ENCODE assay signal across 1 cellular context in the genomic region with DNA sequence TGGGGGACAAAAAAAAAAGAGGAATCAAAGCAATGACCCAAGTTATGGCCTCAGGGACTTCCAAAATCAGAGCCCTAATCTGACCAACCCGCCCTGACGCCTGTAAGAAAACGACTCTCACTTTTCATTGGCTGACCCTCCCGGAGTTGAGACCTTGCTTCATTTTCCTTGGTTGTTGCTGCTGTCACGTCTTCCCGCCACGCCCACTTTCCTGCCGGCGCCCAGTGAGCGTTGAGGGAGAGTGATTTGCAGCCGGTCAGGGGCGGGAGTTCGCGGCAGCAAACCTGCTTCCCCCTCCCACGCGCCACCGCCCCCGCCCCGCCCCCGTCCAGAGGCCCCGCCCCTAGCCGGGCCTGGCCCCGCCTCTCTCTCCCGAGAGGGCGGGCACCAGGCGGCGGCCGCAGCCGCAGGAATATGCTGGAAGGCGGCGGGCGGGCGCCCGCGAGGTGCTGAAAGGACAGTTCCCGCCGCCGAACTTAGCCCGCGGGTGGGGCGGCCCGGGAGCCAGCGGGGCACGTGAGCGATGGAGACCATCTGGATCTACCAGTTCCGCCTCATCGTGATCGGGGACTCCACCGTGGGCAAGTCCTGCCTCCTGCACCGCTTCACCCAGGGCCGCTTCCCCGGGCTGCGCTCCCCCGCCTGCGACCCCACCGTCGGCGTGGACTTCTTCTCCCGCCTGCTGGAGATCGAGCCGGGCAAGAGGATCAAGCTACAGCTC.
A peak's percentile ranks its signal among the peaks of the same experiment; 100 is the strongest.
TF ChIP-seq lines count a peak whose summit lies in the region.

A gene with protein sequence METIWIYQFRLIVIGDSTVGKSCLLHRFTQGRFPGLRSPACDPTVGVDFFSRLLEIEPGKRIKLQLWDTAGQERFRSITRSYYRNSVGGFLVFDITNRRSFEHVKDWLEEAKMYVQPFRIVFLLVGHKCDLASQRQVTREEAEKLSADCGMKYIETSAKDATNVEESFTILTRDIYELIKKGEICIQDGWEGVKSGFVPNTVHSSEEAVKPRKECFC (plus strand): TSS at position 403 of the 721 bp plus-strand sequence. CDS start 121 bp downstream, at position 524.

TF ChIP-seq in K562, 482 proteins besides CTCF, POLR2A, EP300 and RAD21 (continued from another document):
- TF ChIP-seq, protein P1, sequence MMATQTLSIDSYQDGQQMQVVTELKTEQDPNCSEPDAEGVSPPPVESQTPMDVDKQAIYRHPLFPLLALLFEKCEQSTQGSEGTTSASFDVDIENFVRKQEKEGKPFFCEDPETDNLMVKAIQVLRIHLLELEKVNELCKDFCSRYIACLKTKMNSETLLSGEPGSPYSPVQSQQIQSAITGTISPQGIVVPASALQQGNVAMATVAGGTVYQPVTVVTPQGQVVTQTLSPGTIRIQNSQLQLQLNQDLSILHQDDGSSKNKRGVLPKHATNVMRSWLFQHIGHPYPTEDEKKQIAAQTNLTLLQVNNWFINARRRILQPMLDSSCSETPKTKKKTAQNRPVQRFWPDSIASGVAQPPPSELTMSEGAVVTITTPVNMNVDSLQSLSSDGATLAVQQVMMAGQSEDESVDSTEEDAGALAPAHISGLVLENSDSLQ (IDR thresholded peaks at IDR 0.05) = peak; percentile 99
- TF ChIP-seq, protein P2, sequence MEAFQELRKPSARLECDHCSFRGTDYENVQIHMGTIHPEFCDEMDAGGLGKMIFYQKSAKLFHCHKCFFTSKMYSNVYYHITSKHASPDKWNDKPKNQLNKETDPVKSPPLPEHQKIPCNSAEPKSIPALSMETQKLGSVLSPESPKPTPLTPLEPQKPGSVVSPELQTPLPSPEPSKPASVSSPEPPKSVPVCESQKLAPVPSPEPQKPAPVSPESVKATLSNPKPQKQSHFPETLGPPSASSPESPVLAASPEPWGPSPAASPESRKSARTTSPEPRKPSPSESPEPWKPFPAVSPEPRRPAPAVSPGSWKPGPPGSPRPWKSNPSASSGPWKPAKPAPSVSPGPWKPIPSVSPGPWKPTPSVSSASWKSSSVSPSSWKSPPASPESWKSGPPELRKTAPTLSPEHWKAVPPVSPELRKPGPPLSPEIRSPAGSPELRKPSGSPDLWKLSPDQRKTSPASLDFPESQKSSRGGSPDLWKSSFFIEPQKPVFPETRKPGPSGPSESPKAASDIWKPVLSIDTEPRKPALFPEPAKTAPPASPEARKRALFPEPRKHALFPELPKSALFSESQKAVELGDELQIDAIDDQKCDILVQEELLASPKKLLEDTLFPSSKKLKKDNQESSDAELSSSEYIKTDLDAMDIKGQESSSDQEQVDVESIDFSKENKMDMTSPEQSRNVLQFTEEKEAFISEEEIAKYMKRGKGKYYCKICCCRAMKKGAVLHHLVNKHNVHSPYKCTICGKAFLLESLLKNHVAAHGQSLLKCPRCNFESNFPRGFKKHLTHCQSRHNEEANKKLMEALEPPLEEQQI (IDR thresholded peaks at IDR 0.05) = 0 out of 2 replicates have a peak, but pooled peaks have one; percentile 15
- TF ChIP-seq MXI1 (IDR thresholded peaks at IDR 0.05; ENCODE audit: low read depth, low read length) = 0 out of 2 replicates have a peak, but pooled peaks have one; percentile 31
- peak; percentile 98 for TF ChIP-seq BHLHE40 (IDR thresholded peaks at IDR 0.05; ENCODE audit: low read length)
- TF ChIP-seq, protein P3, sequence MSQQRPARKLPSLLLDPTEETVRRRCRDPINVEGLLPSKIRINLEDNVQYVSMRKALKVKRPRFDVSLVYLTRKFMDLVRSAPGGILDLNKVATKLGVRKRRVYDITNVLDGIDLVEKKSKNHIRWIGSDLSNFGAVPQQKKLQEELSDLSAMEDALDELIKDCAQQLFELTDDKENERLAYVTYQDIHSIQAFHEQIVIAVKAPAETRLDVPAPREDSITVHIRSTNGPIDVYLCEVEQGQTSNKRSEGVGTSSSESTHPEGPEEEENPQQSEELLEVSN (IDR thresholded peaks at IDR 0.05; ENCODE audit: borderline replicate concordance in 1 of 2, extremely low read depth in 1 of 2, insufficient read depth in 1 of 2, insufficient read length in 1 of 2, low read depth in 1 of 2, low read length in 1 of 2, poor library complexity in 1 of 2, severe bottlenecking in 1 of 2) = peak; percentile 81 to 86
